ENCODE assay signal across 17 cellular contexts in the genomic region with DNA sequence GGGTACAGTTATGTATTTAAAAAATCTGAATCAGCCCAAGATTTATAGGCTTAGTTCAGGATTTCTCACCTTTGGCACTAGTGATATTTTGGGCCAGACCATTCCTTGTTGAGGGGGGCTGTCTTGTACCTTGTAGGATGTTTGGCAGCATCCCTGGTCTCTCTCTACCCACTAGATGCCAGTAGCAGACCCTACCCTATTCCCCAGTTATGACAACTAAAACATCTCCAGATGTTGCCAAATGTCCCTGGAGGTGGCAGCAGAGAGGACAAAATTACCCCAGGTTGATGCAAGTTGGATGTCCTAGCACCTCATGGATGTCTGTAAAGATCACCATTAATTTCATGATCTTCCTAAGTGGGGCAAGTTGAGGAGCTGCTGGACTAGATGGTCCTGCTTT. TPM values are rescaled to one million over a fixed set of nuclear protein-coding genes. Genes with fewer than 3 reads are reported as not detected.
DNase-seq lines count a peak whose midpoint lies in the region; ATAC-seq and TF ChIP-seq lines count a peak whose summit lies in the region.
"Had no signal": no experiment of that assay in that cellular context is flagged by ENCODE, and none has a peak within 500 bp of the region (broad histone marks: within the 10 kb centered on the region; RNA-seq: fewer than 3 reads in every experiment).

No MANE protein-coding gene starts in this region.

- no peak overlapping the region for H3K4me3 Mint-ChIP-seq in activated CD4-positive, alpha-beta T cell treated with anti-CD3 and anti-CD28 coated beads for 36 hours
- H3K4me3 Mint-ChIP-seq in activated CD4-positive, alpha-beta T cell treated with anti-CD3 and anti-CD28 coated beads, Interleukin-2, amount 10 ng/mL, durations not matched to agents 7 days and 5 days: no peak overlapping the region
- H3K4me3 Mint-ChIP-seq in HFFc6: no peak overlapping the region
- H3K4me3 Mint-ChIP-seq: stimulated activated naive CD8-positive, alpha-beta T cell treated with anti-CD3 and anti-CD28 coated beads, Interleukin-15, Interleukin-2, amounts not matched to agents 100 ng/mL and 50 ng/mL, for 24 hours had no signal

- no peak overlapping the region for H3K23ac ChIP-seq in mesendoderm (ENCODE audit: low read length)
- H3K23ac ChIP-seq in neuronal stem cell (ENCODE audit: low read depth, low read length, poor library complexity): no peak overlapping the region

- H3K9me3 ChIP-seq in PC-9 (ENCODE audit: insufficient read depth, low read depth) (peaks cover 17% of the 10 kb centered on the region; the same call in 1 of the 2 replicates), neuronal stem cell (replicated peaks in 1 of 2; ENCODE audit: control insufficient read depth in 2 of 2, insufficient read depth in 1 of 2, low read depth in 1 of 2, low read length in 2 of 2) (peaks cover 0 to 8% of the 10 kb centered on the region in 2 donors)
- H3K9me3 ChIP-seq: prostate gland had no signal

- H3K27ac ChIP-seq in PC-9 (no peak overlapping the region), mesendoderm (ENCODE audit: low read depth, low read length) (no peak overlapping the region), neuronal stem cell (replicated peaks; ENCODE audit: low read length) (no peak overlapping the region)
- H3K27ac ChIP-seq: prostate gland, spleen had no signal

- peaks cover 8% of the 10 kb centered on the region for H3K9me3 Mint-ChIP-seq in activated CD4-positive, alpha-beta T cell treated with anti-CD3 and anti-CD28 coated beads for 36 hours (ENCODE audit: low read depth)
- H3K9me3 Mint-ChIP-seq in activated CD4-positive, alpha-beta T cell treated with anti-CD3 and anti-CD28 coated beads, Interleukin-2, amount 10 ng/mL, durations not matched to agents 7 days and 5 days: peaks cover 5% of the 10 kb centered on the region
- peaks cover 9% of the 10 kb centered on the region; the same call in 1 of the 2 replicates for H3K9me3 Mint-ChIP-seq in HFFc6

- no peak overlapping the region for H3K4ac ChIP-seq in mesendoderm (ENCODE audit: low read depth, low read length)
- no peak overlapping the region for H3K4ac ChIP-seq in neuronal stem cell (ENCODE audit: low read length)

- H3K56ac ChIP-seq in mesendoderm (ENCODE audit: low read length): no peak overlapping the region

- H4K91ac ChIP-seq in neuronal stem cell (ENCODE audit: low read depth, low read length, poor library complexity): no peak overlapping the region

- H2BK15ac ChIP-seq in mesendoderm (replicated peaks; ENCODE audit: low read depth) (no peak overlapping the region), neuronal stem cell (ENCODE audit: low read length) (no peak overlapping the region)

- no peak overlapping the region for H4K5ac ChIP-seq in mesendoderm (ENCODE audit: low read length)

- H3K79me2 ChIP-seq in PC-9 (ENCODE audit: low read depth) (no peaks in the 10 kb centered on the region), mesendoderm (ENCODE audit: control insufficient read depth, insufficient read depth, low read length) (no peaks in the 10 kb centered on the region)

- H3K27ac Mint-ChIP-seq in activated CD4-positive, alpha-beta T cell treated with anti-CD3 and anti-CD28 coated beads for 36 hours: no peak overlapping the region
- H3K27ac Mint-ChIP-seq in activated CD4-positive, alpha-beta T cell treated with anti-CD3 and anti-CD28 coated beads, Interleukin-2, amount 10 ng/mL, durations not matched to agents 7 days and 5 days: no peak overlapping the region
- H3K27ac Mint-ChIP-seq in HFFc6: no peak overlapping the region
- H3K27ac Mint-ChIP-seq: stimulated activated naive CD8-positive, alpha-beta T cell treated with anti-CD3 and anti-CD28 coated beads, Interleukin-15, Interleukin-2, amounts not matched to agents 100 ng/mL and 50 ng/mL, for 24 hours had no signal

- H3K4me1 ChIP-seq in PC-9 (replicated peaks; ENCODE audit: insufficient read depth) (peaks cover 25% of the 10 kb centered on the region), mesendoderm (ENCODE audit: control insufficient read depth, low read depth, low read length) (no peaks in the 10 kb centered on the region), neuronal stem cell (ENCODE audit: control insufficient read depth in 2 of 2, insufficient read depth in 1 of 2, low read depth in 1 of 2, low read length in 2 of 2) (peaks cover 0 to 4% of the 10 kb centered on the region in 2 donors)
- H3K4me1 ChIP-seq: prostate gland had no signal

- peak; percentile 27; the same call in 1 of the 2 replicates for TF ChIP-seq CTCF in HFFc6 (IDR thresholded peaks at IDR 0.05)
- peak; percentile 26; the same call in 1 of the 2 replicates for TF ChIP-seq CTCF in PC-9 (conservative IDR thresholded peaks at IDR 0.05)

- H3K4me3 ChIP-seq in PC-9: no peak overlapping the region
- no peak overlapping the region for H3K4me3 ChIP-seq in mesendoderm (ENCODE audit: low read length)
- H3K4me3 ChIP-seq in neuronal stem cell (ENCODE audit: low read length in 2 of 2): no peak overlapping the region
- H3K4me3 ChIP-seq: prostate gland, spleen had no signal

- H3K4me1 Mint-ChIP-seq in activated CD4-positive, alpha-beta T cell treated with anti-CD3 and anti-CD28 coated beads for 36 hours: no peaks in the 10 kb centered on the region
- H3K4me1 Mint-ChIP-seq in activated CD4-positive, alpha-beta T cell treated with anti-CD3 and anti-CD28 coated beads, Interleukin-2, amount 10 ng/mL, durations not matched to agents 7 days and 5 days: peaks cover 5% of the 10 kb centered on the region
- peaks cover 11% of the 10 kb centered on the region for H3K4me1 Mint-ChIP-seq in HFFc6 (ENCODE audit: low read depth)

- no peak overlapping the region for H4K8ac ChIP-seq in mesendoderm (ENCODE audit: low read depth, low read length)
- no peak overlapping the region for H4K8ac ChIP-seq in neuronal stem cell (ENCODE audit: low read depth, low read length)

- CTCF ChIA-PET in activated CD4-positive, alpha-beta T cell treated with anti-CD3 and anti-CD28 coated beads for 36 hours (lab: Charles Lee): interaction anchor here (0.6 to 1.1 kb wide), 2 partner anchors 10 to 15 kb away, joined by 3 to 4 read pairs; no protein-coding TSS in a partner anchor
- CTCF ChIA-PET in activated CD4-positive, alpha-beta T cell treated with anti-CD3 and anti-CD28 coated beads, Interleukin-2, amount 10 ng/mL, durations not matched to agents 7 days and 5 days (lab: Charles Lee): interaction anchor here (0.7 kb wide), 1 partner anchor 8 kb away, joined by 3 read pairs; no protein-coding TSS in a partner anchor
- CTCF ChIA-PET in PC-9 (lab: Charles Lee): no interaction called here

- H2AK5ac ChIP-seq in mesendoderm (ENCODE audit: low read length) (no peak overlapping the region), neuronal stem cell (ENCODE audit: low read depth, low read length) (no peak overlapping the region)

- H2BK12ac ChIP-seq in neuronal stem cell (ENCODE audit: low read length): no peak overlapping the region

- H2BK5ac ChIP-seq in mesendoderm (ENCODE audit: low read length): no peak overlapping the region
- H2BK5ac ChIP-seq in neuronal stem cell (ENCODE audit: low read length): no peak overlapping the region

- H3K4me2 ChIP-seq in PC-9 (no peak overlapping the region), mesendoderm (ENCODE audit: low read length) (no peak overlapping the region), neuronal stem cell (ENCODE audit: insufficient read depth, low read length, poor library complexity, severe bottlenecking) (no peak overlapping the region)

- H3K79me1 ChIP-seq in mesendoderm (ENCODE audit: low read length): no peaks in the 10 kb centered on the region
- H3K79me1 ChIP-seq in neuronal stem cell (ENCODE audit: low read depth, low read length): no peaks in the 10 kb centered on the region

- H4K20me1 ChIP-seq in PC-9 (ENCODE audit: insufficient read depth): no peaks in the 10 kb centered on the region

- no peak overlapping the region for H3K14ac ChIP-seq in neuronal stem cell (ENCODE audit: low read length)

- H3K9ac ChIP-seq in mesendoderm (ENCODE audit: low read length): no peak overlapping the region
- H3K9ac ChIP-seq in neuronal stem cell (ENCODE audit: low read depth, low read length, poor library complexity): no peak overlapping the region

- DNase-seq in activated CD4-positive, alpha-beta T cell treated with anti-CD3 and anti-CD28 coated beads for 36 hours: peak; percentile 19
- no peak for DNase-seq in activated CD4-positive, alpha-beta T cell treated with anti-CD3 and anti-CD28 coated beads, Interleukin-2, amount 10 ng/mL, durations not matched to agents 7 days and 5 days
- DNase-seq in HFFc6: no peak
- no peak for DNase-seq in PC-9
- DNase-seq in mesendoderm: peak; percentile 55
- DNase-seq in stimulated activated naive CD8-positive, alpha-beta T cell treated with anti-CD3 and anti-CD28 coated beads, Interleukin-15, Interleukin-2, amounts not matched to agents 100 U/mL and 50 U/mL, for 24 hours: no peak
- DNase-seq in neuronal stem cell (ENCODE audit: low spot score): no peak
- no peak for DNase-seq in NCI-H526 (lab: John Stamatoyannopoulos, UW)
- DNase-seq: activated gamma-delta T cell, anterior cingulate cortex, left ventricle myocardium superior, NCI-H2081 treated with DMSO at 0.1 percent for 48 hours, NCI-H748 treated with DMSO at 0.1 percent for 48 hours, spleen, T1000 had no signal

- no peak overlapping the region for H3K18ac ChIP-seq in mesendoderm (ENCODE audit: low read length)
- H3K18ac ChIP-seq in neuronal stem cell (ENCODE audit: low read length): no peak overlapping the region

- H3K27me3 ChIP-seq in PC-9 (ENCODE audit: insufficient read depth, low read depth) (no peaks in the 10 kb centered on the region), mesendoderm (ENCODE audit: insufficient read depth, low read length, poor library complexity) (no peaks in the 10 kb centered on the region), neuronal stem cell (ENCODE audit: control insufficient read depth in 3 of 3, insufficient read depth in 3 of 3, low read depth in 1 of 3, low read length in 3 of 3) (no peaks in the 10 kb centered on the region)
- H3K27me3 ChIP-seq: spleen had no signal

- H3K36me3 ChIP-seq in PC-9 (ENCODE audit: low read depth): peaks cover 14% of the 10 kb centered on the region; the same call in 1 of the 2 replicates
- no peaks in the 10 kb centered on the region for H3K36me3 ChIP-seq in mesendoderm (ENCODE audit: control insufficient read depth, insufficient read depth, low read length)
- H3K36me3 ChIP-seq in neuronal stem cell (replicated peaks in 1 of 2; ENCODE audit: control insufficient read depth in 2 of 2, insufficient read depth in 2 of 2, low read length in 2 of 2): peaks cover 0 to 5% of the 10 kb centered on the region in 2 donors
- H3K36me3 ChIP-seq: prostate gland, spleen had no signal

- H3F3A ChIP-seq in PC-9 (ENCODE audit: insufficient read depth, low read depth): peaks cover 15% of the 10 kb centered on the region; the same call in 1 of the 2 replicates

- H2AFZ ChIP-seq in PC-9: no peak overlapping the region
- no peak overlapping the region for H2AFZ ChIP-seq in neuronal stem cell (ENCODE audit: low read length)

- H3K27me3 Mint-ChIP-seq in activated CD4-positive, alpha-beta T cell treated with anti-CD3 and anti-CD28 coated beads for 36 hours: no peaks in the 10 kb centered on the region
- no peaks in the 10 kb centered on the region for H3K27me3 Mint-ChIP-seq in activated CD4-positive, alpha-beta T cell treated with anti-CD3 and anti-CD28 coated beads, Interleukin-2, amount 10 ng/mL, durations not matched to agents 7 days and 5 days
- peaks cover 3% of the 10 kb centered on the region for H3K27me3 Mint-ChIP-seq in HFFc6 (ENCODE audit: insufficient read depth)
- H3K27me3 Mint-ChIP-seq: stimulated activated naive CD8-positive, alpha-beta T cell treated with anti-CD3 and anti-CD28 coated beads, Interleukin-15, Interleukin-2, amounts not matched to agents 100 ng/mL and 50 ng/mL, for 24 hours had no signal

- H2BK120ac ChIP-seq in mesendoderm (ENCODE audit: low read depth, low read length) (no peak overlapping the region), neuronal stem cell (ENCODE audit: low read depth, low read length) (no peak overlapping the region)

- intact Hi-C loops in activated CD4-positive, alpha-beta T cell treated with anti-CD3 and anti-CD28 coated beads for 36 hours (cut with DNase I, micrococcal nuclease): loop anchor here in 1 of 2 experiments (2.0 kb wide), 1 partner anchor 161 kb away; no protein-coding TSS in a partner anchor
- intact Hi-C loops in PC-9 (cut with micrococcal nuclease; ENCODE audit: unreplicated experiment): loop anchor here (10.0 kb wide), 1 partner anchor 161 kb away; no protein-coding TSS in a partner anchor

- ATAC-seq in activated CD4-positive, alpha-beta T cell treated with anti-CD3 and anti-CD28 coated beads for 36 hours: no peak
- no peak for ATAC-seq in stimulated activated naive CD8-positive, alpha-beta T cell treated with anti-CD3 and anti-CD28 coated beads, Interleukin-15, Interleukin-2, amounts not matched to agents 100 U/mL and 50 U/mL, for 24 hours
- ATAC-seq: left ventricle myocardium superior had no signal

- no peaks in the 10 kb centered on the region for H3K9me2 ChIP-seq in PC-9 (ENCODE audit: insufficient read depth)

- BruUV-seq in PC-9 (replicated peaks; lab: Mats Ljungman, UMichigan): no TSS peak

- H3K36me3 Mint-ChIP-seq in activated CD4-positive, alpha-beta T cell treated with anti-CD3 and anti-CD28 coated beads for 36 hours (ENCODE audit: low read depth): no peaks in the 10 kb centered on the region
- H3K36me3 Mint-ChIP-seq in activated CD4-positive, alpha-beta T cell treated with anti-CD3 and anti-CD28 coated beads, Interleukin-2, amount 10 ng/mL, durations not matched to agents 7 days and 5 days (ENCODE audit: low read depth): no peaks in the 10 kb centered on the region
- H3K36me3 Mint-ChIP-seq in HFFc6 (ENCODE audit: low read depth): no peaks in the 10 kb centered on the region

- POLR2A ChIA-PET in activated CD4-positive, alpha-beta T cell treated with anti-CD3 and anti-CD28 coated beads for 36 hours (lab: Charles Lee): no interaction called here
- POLR2A ChIA-PET in activated CD4-positive, alpha-beta T cell treated with anti-CD3 and anti-CD28 coated beads, Interleukin-2, amount 10 ng/mL, durations not matched to agents 7 days and 5 days (lab: Charles Lee): no interaction called here
- POLR2A ChIA-PET in PC-9 (lab: Charles Lee; ENCODE audit: unreplicated experiment): no interaction called here

RNA-seq across cellular contexts. Expression of a gene that starts 45.8 kb away (rescaled TPM):
- not detected for total RNA-seq in activated CD4-positive, alpha-beta T cell treated with anti-CD3 and anti-CD28 coated beads for 36 hours
- total RNA-seq in activated CD4-positive, alpha-beta T cell treated with anti-CD3 and anti-CD28 coated beads, Interleukin-2, amount 10 ng/mL, durations not matched to agents 7 days and 5 days: not detected
- total RNA-seq in HFFc6 (2021; fragmentation: NEBNext Ultra II Directional; extraction: Animal tissue kit (Norgen Biotek cat#: 25700)): not detected
- total RNA-seq in PC-9 (2021): 36.6 and 45.2 TPM in 2 replicates
- polyA plus RNA-seq in mesendoderm (2013, experiment 1 of 2): 3.4 TPM
- 3.3 TPM for polyA plus RNA-seq in mesendoderm (2013, experiment 2 of 2)
- 19.4 TPM for polyA plus RNA-seq in neuronal stem cell (2013, experiment 1 of 2)
- polyA plus RNA-seq in neuronal stem cell (2013, experiment 2 of 2): 21.3 TPM

Comparison
In these comparisons a context has a peak if more than half of its experiments do, and no peak if none do; other contexts are left out.
1. DNase-seq: peak in activated CD4-positive, alpha-beta T cell treated with anti-CD3 and anti-CD28 coated beads for 36 hours (single experiment) and mesendoderm (single experiment); none in activated CD4-positive, alpha-beta T cell treated with anti-CD3 and anti-CD28 coated beads, Interleukin-2, amount 10 ng/mL, durations not matched to agents 7 days and 5 days (single experiment), HFFc6 (single experiment), PC-9 (0 of 2), stimulated activated naive CD8-positive, alpha-beta T cell treated with anti-CD3 and anti-CD28 coated beads, Interleukin-15, Interleukin-2, amounts not matched to agents 100 U/mL and 50 U/mL, for 24 hours (single experiment), neuronal stem cell (single experiment) and NCI-H526 (0 of 2).
2. RNA of a gene that starts 45.8 kb away (total RNA-seq): 36.6 to 45.2 TPM in PC-9; not detected in activated CD4-positive, alpha-beta T cell treated with anti-CD3 and anti-CD28 coated beads, Interleukin-2, amount 10 ng/mL, durations not matched to agents 7 days and 5 days, not detected in activated CD4-positive, alpha-beta T cell treated with anti-CD3 and anti-CD28 coated beads for 36 hours and not detected in HFFc6; every median in the first group is over 10 times any median in the second.